ENCODE assay signal across 8 cellular contexts in the genomic region with DNA sequence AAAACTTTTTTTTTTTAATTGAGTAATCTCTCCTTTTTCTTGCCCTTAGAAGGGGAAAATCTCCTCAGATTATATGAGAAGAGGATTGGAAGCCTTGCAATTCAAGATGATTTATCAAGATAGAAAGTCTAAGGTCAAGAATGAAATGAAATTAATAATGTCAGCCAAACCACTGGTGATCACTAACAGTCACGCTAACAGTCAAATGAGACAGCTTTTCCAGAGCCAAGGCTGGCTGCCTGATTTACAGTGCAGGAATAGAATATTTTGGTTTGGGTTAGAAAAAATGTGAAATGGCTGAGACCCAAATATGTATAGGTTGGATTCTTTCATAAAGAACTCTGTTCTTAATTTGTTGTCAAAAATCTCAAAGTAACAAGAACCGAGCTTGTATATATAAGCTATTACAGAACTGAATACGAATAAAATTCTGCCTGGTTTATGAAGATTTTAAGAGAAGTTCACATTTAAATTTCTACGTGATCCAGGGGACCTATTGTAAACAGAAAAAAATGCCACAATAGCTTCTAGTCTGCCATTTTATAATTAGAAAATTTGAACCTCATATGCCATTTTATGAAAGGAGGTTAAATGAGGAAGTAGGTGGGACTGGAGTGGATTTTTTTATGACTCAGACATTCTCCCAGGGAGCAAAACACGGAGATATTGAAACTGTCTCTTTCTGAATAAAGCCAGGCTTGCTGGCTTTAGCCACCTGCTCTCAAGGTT.
A peak's percentile ranks its signal among the peaks of the same experiment; 100 is the strongest.
DNase-seq lines count a peak whose midpoint lies in the region; ATAC-seq, FAIRE-seq and TF ChIP-seq lines count a peak whose summit lies in the region.

No MANE protein-coding gene starts in this region.

- BruUV-seq in endothelial cell of umbilical vein (replicated peaks; lab: Mats Ljungman, UMichigan): no TSS peak

- no peak overlapping the region for H2AFZ ChIP-seq in OCI-LY3 (ENCODE audit: low read depth, low read length)
- peak overlapping the region; percentile 83 for H2AFZ ChIP-seq in endothelial cell of umbilical vein (ENCODE audit: low read depth, low read length)

- no peaks in the 10 kb centered on the region for H3K27me3 Mint-ChIP-seq in activated T-cell treated with anti-CD3 and anti-CD28 coated beads, Interleukin-2, amount 50 U/mL, for 4 hours (ENCODE audit: low read depth)

- CTCF ChIA-PET in endothelial cell of umbilical vein (lab: Charles Lee): interaction anchor here (1.1 to 1.7 kb wide), 5 partner anchors 26 to 149 kb away, joined by 3 to 6 read pairs (median 4); no protein-coding TSS in a partner anchor

- H3K27ac ChIP-seq in OCI-LY3 (ENCODE audit: low read length): no peak overlapping the region
- peak overlapping the region; percentile 42 for H3K27ac ChIP-seq in endothelial cell of umbilical vein (ENCODE audit: insufficient read depth, low read depth, low read length)
- H3K27ac ChIP-seq in spleen: peak overlapping the region in 3 of 8 donors; percentile 8 to 41 (median 15)

- H3K27me3 ChIP-seq in OCI-LY3 (ENCODE audit: low read depth, low read length) (no peaks in the 10 kb centered on the region), endothelial cell of umbilical vein (ENCODE audit: control insufficient read depth in 2 of 2, insufficient read depth in 2 of 2, low read length in 2 of 2) (no peaks in the 10 kb centered on the region), skeletal muscle satellite cell (ENCODE audit: control insufficient read depth, insufficient read depth, low read length) (no peaks in the 10 kb centered on the region), HAP-1 (ENCODE audit: low read depth) (no peaks in the 10 kb centered on the region), spleen (replicated peaks in 1 of 7) (no peaks in the 10 kb centered on the region)

- H3K36me3 Mint-ChIP-seq in activated T-cell treated with anti-CD3 and anti-CD28 coated beads, Interleukin-2, amount 50 U/mL, for 4 hours (ENCODE audit: insufficient read depth): no peaks in the 10 kb centered on the region

- 67 to 71% (median 70%) methylated on average over 5 of the region's 5 CpGs for WGBS in spleen, 5 donors

- H3K4me2 ChIP-seq in OCI-LY3 (ENCODE audit: low read length) (peak overlapping the region; percentile 67), endothelial cell of umbilical vein (ENCODE audit: insufficient read depth, low read length) (peak overlapping the region; percentile 33), skeletal muscle satellite cell (ENCODE audit: low read length) (peak overlapping the region; percentile 75)

- POLR2A ChIA-PET in endothelial cell of umbilical vein (lab: Charles Lee): no interaction called here

- H3K9me3 ChIP-seq in OCI-LY3 (ENCODE audit: insufficient read depth, low read length) (no peaks in the 10 kb centered on the region), endothelial cell of umbilical vein (replicated peaks; ENCODE audit: control insufficient read depth, insufficient read depth, low read length) (no peaks in the 10 kb centered on the region), skeletal muscle satellite cell (replicated peaks; ENCODE audit: low read length) (no peaks in the 10 kb centered on the region), HAP-1 (no peaks in the 10 kb centered on the region), spleen (no peaks in the 10 kb centered on the region)

- H3K4me3 ChIP-seq in OCI-LY3 (ENCODE audit: low read length) (peak overlapping the region; percentile 45), endothelial cell of umbilical vein (replicated peaks in 1 of 3; ENCODE audit: insufficient read depth in 1 of 3, low read depth in 1 of 3, low read length in 3 of 3) (no peak overlapping the region), skeletal muscle satellite cell (ENCODE audit: low read length) (peak overlapping the region; percentile 49), HAP-1 (no peak overlapping the region), spleen (no peak overlapping the region)

- DNase-seq in GM13977 (ENCODE audit: low spot score) (peak; percentile 18), endothelial cell of umbilical vein (ENCODE audit: low read depth, low spot score) (peak; percentile 49), HAP-1 (ENCODE audit: low spot score in 2 of 2) (no peak), spleen (no peak), midbrain (lab: John Stamatoyannopoulos, UW) (no peak)
- no peak for DNase-seq in activated T-cell treated with anti-CD3 and anti-CD28 coated beads, Interleukin-2, amount 50 U/mL, for 4 hours

- no peak for TF ChIP-seq POLR2A in endothelial cell of umbilical vein (IDR thresholded peaks at IDR 0.05; ENCODE audit: low read depth, low read length)
- TF ChIP-seq POLR2A in spleen (IDR thresholded peaks at IDR 0.05): no peak

- H3K9me1 ChIP-seq in endothelial cell of umbilical vein (replicated peaks; ENCODE audit: control insufficient read depth, extremely low read depth, insufficient read depth, low read length): no peaks in the 10 kb centered on the region

- H3K4me1 ChIP-seq in OCI-LY3 (ENCODE audit: low read length) (peaks cover 48% of the 10 kb centered on the region), endothelial cell of umbilical vein (ENCODE audit: control insufficient read depth, extremely low read depth, insufficient read depth, low read length) (peaks cover 36% of the 10 kb centered on the region), skeletal muscle satellite cell (ENCODE audit: control insufficient read depth, insufficient read depth, low read length) (peaks cover 57% of the 10 kb centered on the region), HAP-1 (no peaks in the 10 kb centered on the region), spleen (peaks cover 0 to 48% (median 16%) of the 10 kb centered on the region in 6 donors)

- dilution Hi-C loops in endothelial cell of umbilical vein (cut with MboI; ENCODE audit: extremely low pct_ligation_motif_present, low sequenced_read_pairs): no loop called here

- no peak overlapping the region for H3K4me3 Mint-ChIP-seq in activated T-cell treated with anti-CD3 and anti-CD28 coated beads, Interleukin-2, amount 50 U/mL, for 4 hours

- intact Hi-C loops in endothelial cell of umbilical vein (cut with micrococcal nuclease) (loop anchor here (5.0 kb wide), 1 partner anchor 69 kb away; no protein-coding TSS in a partner anchor), spleen (cut with DNase I; ENCODE audit: low total_unique reads) (no loop called here)

- H3K4me1 Mint-ChIP-seq in activated T-cell treated with anti-CD3 and anti-CD28 coated beads, Interleukin-2, amount 50 U/mL, for 4 hours (ENCODE audit: low read depth): no peaks in the 10 kb centered on the region

- TF ChIP-seq CTCF in GM13977 (IDR thresholded peaks at IDR 0.05; ENCODE audit: extremely low read depth, insufficient read depth, missing control alignments): no peak
- no peak for TF ChIP-seq CTCF in OCI-LY3 (IDR thresholded peaks at IDR 0.05; ENCODE audit: low read depth, low read length)
- no peak for TF ChIP-seq CTCF in endothelial cell of umbilical vein (IDR thresholded peaks at IDR 0.05; ENCODE audit: extremely low read depth in 1 of 2, insufficient read depth in 1 of 2, low read depth in 1 of 2, low read length in 2 of 2)
- no peak for TF ChIP-seq CTCF in spleen (IDR thresholded peaks at IDR 0.05 in 8 of 11, conservative IDR thresholded peaks at IDR 0.05 in 3 of 11)

- H3K9ac ChIP-seq in OCI-LY3 (ENCODE audit: low read length) (no peak overlapping the region), endothelial cell of umbilical vein (replicated peaks; ENCODE audit: extremely low read depth, insufficient read depth, low read length) (peak overlapping the region; percentile 13), skeletal muscle satellite cell (ENCODE audit: low read depth, low read length) (peak overlapping the region; percentile 70)

- no peak for FAIRE-seq in endothelial cell of umbilical vein (lab: Jason Lieb, UNC)

- H3K79me2 ChIP-seq in OCI-LY3 (ENCODE audit: low read length) (no peaks in the 10 kb centered on the region), endothelial cell of umbilical vein (ENCODE audit: control insufficient read depth, insufficient read depth, low read length) (no peaks in the 10 kb centered on the region)

- H3K9me3 Mint-ChIP-seq in activated T-cell treated with anti-CD3 and anti-CD28 coated beads, Interleukin-2, amount 50 U/mL, for 4 hours: no peaks in the 10 kb centered on the region

- H4K20me1 ChIP-seq in OCI-LY3 (ENCODE audit: insufficient read depth, low read length) (no peaks in the 10 kb centered on the region), endothelial cell of umbilical vein (replicated peaks; ENCODE audit: control insufficient read depth, extremely low read depth, insufficient read depth, low read length) (no peaks in the 10 kb centered on the region)

- peaks cover 3% of the 10 kb centered on the region for H3K36me3 ChIP-seq in OCI-LY3 (replicated peaks; ENCODE audit: low read depth, low read length)
- no peaks in the 10 kb centered on the region for H3K36me3 ChIP-seq in endothelial cell of umbilical vein (ENCODE audit: control insufficient read depth in 2 of 2, extremely low read depth in 1 of 2, insufficient read depth in 2 of 2, low read length in 2 of 2)
- no peaks in the 10 kb centered on the region for H3K36me3 ChIP-seq in skeletal muscle satellite cell (ENCODE audit: insufficient read depth, low read length)
- H3K36me3 ChIP-seq in HAP-1 (replicated peaks): no peaks in the 10 kb centered on the region
- H3K36me3 ChIP-seq in spleen: no peaks in the 10 kb centered on the region

- in situ Hi-C loops in GM13977 (cut with MboI; ENCODE audit: low pct_unique_long_range_greater_than_20kb, low sequenced_read_pairs, unreplicated experiment) (no loop called here), HAP-1 (cut with MboI; ENCODE audit: low sequenced_read_pairs) (no loop called here)

- ATAC-seq in activated T-cell treated with anti-CD3 and anti-CD28 coated beads, Interleukin-2, amount 50 U/mL, for 4 hours: no peak

TF ChIP-seq in endothelial cell of umbilical vein, 7 proteins besides CTCF, POLR2A, EP300 and RAD21:
- TF ChIP-seq JUN (IDR thresholded peaks at IDR 0.05; ENCODE audit: borderline replicate concordance, insufficient read depth, insufficient read length, low read depth): no peak
- TF ChIP-seq, protein P1, sequence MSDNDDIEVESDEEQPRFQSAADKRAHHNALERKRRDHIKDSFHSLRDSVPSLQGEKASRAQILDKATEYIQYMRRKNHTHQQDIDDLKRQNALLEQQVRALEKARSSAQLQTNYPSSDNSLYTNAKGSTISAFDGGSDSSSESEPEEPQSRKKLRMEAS (IDR thresholded peaks at IDR 0.05; ENCODE audit: insufficient read depth, insufficient read length): no peak
- no peak for TF ChIP-seq GATA2 (IDR thresholded peaks at IDR 0.05; ENCODE audit: insufficient read depth, insufficient read length, low read depth, low read length)
- TF ChIP-seq FOS (IDR thresholded peaks at IDR 0.05; ENCODE audit: borderline replicate concordance, insufficient read depth, low read length): peak; percentile 55
- no peak for TF ChIP-seq MYC (IDR thresholded peaks at IDR 0.05; ENCODE audit: low read depth, low read length)
- no peak for TF ChIP-seq EZH2 (IDR thresholded peaks at IDR 0.05; ENCODE audit: borderline replicate concordance, low read depth, low read length, severe bottlenecking)
- TF ChIP-seq POLR2AphosphoS5 (IDR thresholded peaks at IDR 0.05; ENCODE audit: insufficient read depth, low read depth, low read length): no peak

Comparison
In these comparisons a context has a peak if more than half of its experiments do, and no peak if none do; other contexts are left out.
1. DNase-seq: peak in GM13977 (single experiment) and endothelial cell of umbilical vein (single experiment); none in HAP-1 (0 of 2), spleen (single experiment), midbrain (single experiment) and activated T-cell treated with anti-CD3 and anti-CD28 coated beads, Interleukin-2, amount 50 U/mL, for 4 hours (single experiment).
2. H3K4me3 ChIP-seq: peak in OCI-LY3 (single experiment) and skeletal muscle satellite cell (single experiment); none in endothelial cell of umbilical vein (0 of 3), HAP-1 (single experiment) and spleen (0 of 8).
3. Peak in every context shown above with its lines, with median percentiles within 50 percentile points of each other: H3K4me2 ChIP-seq.